ENCODE assay signal across 23 cellular contexts in genomic region chr12:3350432-3350831, GRCh38.
DNase-seq lines count a peak whose midpoint lies in the region; ATAC-seq, FAIRE-seq and TF ChIP-seq lines count a peak whose summit lies in the region.
"Had no signal": no experiment of that assay in that cellular context is flagged by ENCODE, and none has a peak within 500 bp of the region (broad histone marks: within the 10 kb centered on the region; RNA-seq: fewer than 3 reads in every experiment).

No MANE protein-coding gene starts in this region.

- no peak overlapping the region for H3K4me2 ChIP-seq in keratinocyte (ENCODE audit: control insufficient read depth, extremely low read depth, insufficient read depth, low read depth, low read length)
- H3K4me2 ChIP-seq: GM23338, SK-N-SH had no signal

- H3K9ac ChIP-seq in SK-N-MC (ENCODE audit: insufficient read length), result no peak overlapping the region
- H3K9ac ChIP-seq in keratinocyte (ENCODE audit: control insufficient read depth, extremely low read depth, insufficient read depth, low read length), result no peak overlapping the region
- H3K9ac ChIP-seq: SK-N-SH had no signal

- no peak overlapping the region for H2AFZ ChIP-seq in keratinocyte (ENCODE audit: control insufficient read depth, low read length)
- H2AFZ ChIP-seq: GM23338 had no signal

- H3K9me1 ChIP-seq in keratinocyte (ENCODE audit: control insufficient read depth, extremely low read depth, insufficient read depth, low read length), result no peaks in the 10 kb centered on the region

- H3K27ac ChIP-seq in SK-N-MC, result peak overlapping the region; percentile 82; the same call in 1 of the 2 replicates
- H3K27ac ChIP-seq in keratinocyte (ENCODE audit: control insufficient read depth, insufficient read depth, low read length), result no peak overlapping the region
- H3K27ac ChIP-seq: Peyer's patch had no signal

- H3K36me3 ChIP-seq in SK-N-MC (ENCODE audit: insufficient read depth, low read length) (no peaks in the 10 kb centered on the region), keratinocyte (ENCODE audit: control insufficient read depth in 2 of 2, extremely low read depth in 1 of 2, insufficient read depth in 2 of 2, low read length in 2 of 2) (no peaks in the 10 kb centered on the region)
- H3K36me3 ChIP-seq: HAP-1, Peyer's patch had no signal

- dilution Hi-C loops in keratinocyte (cut with MboI; ENCODE audit: extremely low pct_ligation_motif_present, low sequenced_read_pairs), result no loop called here

- H3K4me3 ChIP-seq in SK-N-MC (no peak overlapping the region), keratinocyte (ENCODE audit: control insufficient read depth in 2 of 3, extremely low read depth in 1 of 3, insufficient read depth in 2 of 3, low read depth in 1 of 3, low read length in 3 of 3) (no peak overlapping the region)
- H3K4me3 ChIP-seq: GM23338, HAP-1, K562, Peyer's patch had no signal

- H3K36me3 Mint-ChIP-seq in natural killer cell treated with Interleukin-12 subunit alpha and Interleukin-12 subunit beta and Interleukin-15 and Interleukin-18, amount 100 ng/mL, for 72 hours, result no peaks in the 10 kb centered on the region
- H3K36me3 Mint-ChIP-seq in natural killer cell, result no peaks in the 10 kb centered on the region
- H3K36me3 Mint-ChIP-seq: CD4-positive, CD25-positive, alpha-beta regulatory T cell had no signal

- H3K27me3 ChIP-seq in keratinocyte (ENCODE audit: control insufficient read depth, extremely low read depth, insufficient read depth, low read length), result peaks cover 3% of the 10 kb centered on the region
- H3K27me3 ChIP-seq: Peyer's patch had no signal

- intact Hi-C loops in natural killer cell (cut with micrococcal nuclease), result no loop called here

- FAIRE-seq in keratinocyte (lab: Jason Lieb, UNC), result no peak
- FAIRE-seq: G401.6, K562 had no signal

- no peaks in the 10 kb centered on the region for H3K4me1 ChIP-seq in keratinocyte (ENCODE audit: control insufficient read depth, extremely low read depth, insufficient read depth, low read length)
- H3K4me1 ChIP-seq: HAP-1, Peyer's patch had no signal

- H4K20me1 ChIP-seq in keratinocyte (ENCODE audit: control insufficient read depth, extremely low read depth, insufficient read depth, low read length), result no peaks in the 10 kb centered on the region

- TF ChIP-seq CTCF in natural killer cell (IDR thresholded peaks at IDR 0.05) (no peak), keratinocyte (optimal IDR thresholded peaks at IDR 0.05 in 1 of 3, IDR thresholded peaks at IDR 0.05 in 1 of 3, conservative IDR thresholded peaks at IDR 0.05 in 1 of 3; ENCODE audit: extremely low read depth in 1 of 3, insufficient read depth in 2 of 3, low read length in 3 of 3) (peak in 2 of 3 experiments; percentile 6 to 37)

- H3K4me1 Mint-ChIP-seq in natural killer cell treated with Interleukin-12 subunit alpha and Interleukin-12 subunit beta and Interleukin-15 and Interleukin-18, amount 100 ng/mL, for 72 hours (ENCODE audit: low read depth in 2 of 2), result no peaks in the 10 kb centered on the region
- H3K4me1 Mint-ChIP-seq in natural killer cell, result no peaks in the 10 kb centered on the region
- H3K4me1 Mint-ChIP-seq: CD4-positive, CD25-positive, alpha-beta regulatory T cell; GM23338 had no signal

- no peak overlapping the region for H3K4me3 Mint-ChIP-seq in natural killer cell treated with Interleukin-12 subunit alpha and Interleukin-12 subunit beta and Interleukin-15 and Interleukin-18, amount 100 ng/mL, for 72 hours
- no peak overlapping the region for H3K4me3 Mint-ChIP-seq in natural killer cell
- H3K4me3 Mint-ChIP-seq: CD4-positive, CD25-positive, alpha-beta regulatory T cell; GM23338 had no signal

- peak; percentile 26 for DNase-seq in natural killer cell treated with Interleukin-12 subunit alpha and Interleukin-12 subunit beta and Interleukin-15 and Interleukin-18, amount 100 ng/mL, for 72 hours (ENCODE audit: low spot score)
- no peak for DNase-seq in natural killer cell
- DNase-seq in SK-N-MC (ENCODE audit: low read depth, low spot score), result no peak
- no peak for DNase-seq in keratinocyte (ENCODE audit: low read depth, low spot score)
- DNase-seq in DMS153 treated with DMSO at 0.1 percent for 48 hours (lab: John Stamatoyannopoulos, UW; ENCODE audit: unreplicated experiment), result no peak
- no peak for DNase-seq in OCI-M2 (lab: John Stamatoyannopoulos, UW; ENCODE audit: unreplicated experiment)
- DNase-seq: CD4-positive, CD25-positive, alpha-beta regulatory T cell; DMS153; MV-4-11; NCI-H1105 treated with DMSO at 0.1 percent for 48 hours; NCI-H146; NCI-H1930; NCI-H446; NCI-H526 treated with DMSO at 0.1 percent for 48 hours; Peyer's patch; SIG-M5; SK-N-SH had no signal

- H3K9me3 ChIP-seq in SK-N-MC (ENCODE audit: low read depth, low read length) (no peaks in the 10 kb centered on the region), keratinocyte (ENCODE audit: control insufficient read depth, low read depth, low read length) (no peaks in the 10 kb centered on the region)
- H3K9me3 ChIP-seq: HAP-1, Peyer's patch, SK-N-SH had no signal

- peaks cover 9 to 18% of the 10 kb centered on the region in 2 donors for H3K27me3 Mint-ChIP-seq in natural killer cell treated with Interleukin-12 subunit alpha and Interleukin-12 subunit beta and Interleukin-15 and Interleukin-18, amount 100 ng/mL, for 72 hours
- H3K27me3 Mint-ChIP-seq in natural killer cell (ENCODE audit: low read depth in 2 of 2), result peaks cover 5 to 26% of the 10 kb centered on the region in 2 donors
- H3K27me3 Mint-ChIP-seq: CD4-positive, CD25-positive, alpha-beta regulatory T cell had no signal

- no peak overlapping the region for H3K27ac Mint-ChIP-seq in natural killer cell treated with Interleukin-12 subunit alpha and Interleukin-12 subunit beta and Interleukin-15 and Interleukin-18, amount 100 ng/mL, for 72 hours
- no peak overlapping the region for H3K27ac Mint-ChIP-seq in natural killer cell
- H3K27ac Mint-ChIP-seq: CD4-positive, CD25-positive, alpha-beta regulatory T cell; GM23338 had no signal

- ATAC-seq in natural killer cell treated with Interleukin-12 subunit alpha and Interleukin-12 subunit beta and Interleukin-15 and Interleukin-18, amount 100 ng/mL, for 72 hours, result peak; percentile 18 to 46
- ATAC-seq in natural killer cell (no peak), HG02970 (IDR thresholded peaks at IDR 0.05; ENCODE audit: low FRiP score, unreplicated experiment) (no peak), GM19395 (IDR thresholded peaks at IDR 0.05; ENCODE audit: unreplicated experiment) (no peak)
- ATAC-seq: GM23338, K562 had no signal

- no peaks in the 10 kb centered on the region for H3K9me3 Mint-ChIP-seq in natural killer cell treated with Interleukin-12 subunit alpha and Interleukin-12 subunit beta and Interleukin-15 and Interleukin-18, amount 100 ng/mL, for 72 hours
- no peaks in the 10 kb centered on the region for H3K9me3 Mint-ChIP-seq in natural killer cell
- H3K9me3 Mint-ChIP-seq: CD4-positive, CD25-positive, alpha-beta regulatory T cell; GM23338 had no signal

- H3K79me2 ChIP-seq in keratinocyte (ENCODE audit: control insufficient read depth, insufficient read depth, low read length), result no peaks in the 10 kb centered on the region

Comparison
In these comparisons a context has a peak if more than half of its experiments do, and no peak if none do; other contexts are left out.
1. ATAC-seq: peak in natural killer cell treated with Interleukin-12 subunit alpha and Interleukin-12 subunit beta and Interleukin-15 and Interleukin-18, amount 100 ng/mL, for 72 hours (2 of 2); none in natural killer cell (0 of 3), HG02970 (single experiment) and GM19395 (single experiment).